ENCODE assay signal across 10 cellular contexts in the genomic region with DNA sequence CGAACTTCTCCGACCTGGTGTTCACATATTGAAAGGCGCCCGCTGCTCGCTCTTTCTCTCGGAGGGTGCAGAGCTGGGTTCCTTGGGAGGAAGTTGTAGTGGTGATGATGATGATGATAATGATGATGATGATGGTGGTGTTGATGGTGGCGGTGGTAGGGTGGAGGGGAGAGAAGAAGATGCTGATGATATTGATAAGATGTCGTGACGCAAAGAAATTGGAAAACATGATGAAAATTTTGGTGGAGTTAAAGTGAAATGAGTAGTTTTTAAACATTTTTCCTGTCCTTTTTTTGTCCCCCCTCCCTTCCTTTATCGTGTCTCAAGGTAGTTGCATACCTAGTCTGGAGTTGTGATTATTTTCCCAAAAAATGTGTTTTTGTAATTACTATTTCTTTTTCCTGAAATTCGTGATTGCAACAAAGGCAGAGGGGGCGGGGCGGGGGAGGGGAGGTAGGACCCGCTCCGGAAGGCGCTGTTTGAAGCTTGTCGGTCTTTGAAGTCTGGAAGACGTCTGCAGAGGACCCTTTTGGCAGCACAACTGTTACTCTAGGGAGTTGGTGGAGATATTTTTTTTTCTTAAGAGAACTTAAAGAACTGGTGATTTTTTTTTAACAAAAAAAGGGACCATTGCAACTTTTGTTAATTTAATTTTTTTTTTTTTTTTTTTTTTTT. TPM values are rescaled to one million over a fixed set of nuclear protein-coding genes. Genes with fewer than 3 reads are reported as not detected.
A peak's percentile ranks its signal among the peaks of the same experiment; 100 is the strongest.
DNase-seq lines count a peak whose midpoint lies in the region; FAIRE-seq and TF ChIP-seq lines count a peak whose summit lies in the region.
"Had no signal": no experiment of that assay in that cellular context is flagged by ENCODE, and none has a peak within 500 bp of the region (broad histone marks: within the 10 kb centered on the region; RNA-seq: fewer than 3 reads in every experiment).

No MANE protein-coding gene starts in this region.

- peaks cover 67% of the 10 kb centered on the region for H3K27me3 Mint-ChIP-seq in T-helper 2 cell treated with Interferon-gamma antibody and Interleukin-4, amounts not matched to agents 5 μg/mL and 100 μg/mL, for 36 hours (ENCODE audit: low read depth)

- peaks cover 5% of the 10 kb centered on the region for H3K4me1 Mint-ChIP-seq in T-helper 2 cell treated with Interferon-gamma antibody and Interleukin-4, amounts not matched to agents 5 μg/mL and 100 μg/mL, for 36 hours (ENCODE audit: low read depth)

- peaks cover 2% of the 10 kb centered on the region for H3K36me3 Mint-ChIP-seq in T-helper 2 cell treated with Interferon-gamma antibody and Interleukin-4, amounts not matched to agents 5 μg/mL and 100 μg/mL, for 36 hours (ENCODE audit: low read depth)

- peak overlapping the region; percentile 44 for H3K4me3 ChIP-seq in epithelial cell of esophagus (ENCODE audit: low read length)

- DNase-seq in T-helper 2 cell treated with Interferon-gamma antibody and Interleukin-4, amounts not matched to agents 5 μg/mL and 100 μg/mL, for 36 hours (ENCODE audit: low spot score) = no peak
- DNase-seq in T-helper 2 cell = no peak
- peak; percentile 64 for DNase-seq in NCI-H345 (lab: John Stamatoyannopoulos, UW)
- no peak for DNase-seq in epithelial cell of esophagus (ENCODE audit: low read depth)
- peak; percentile 73 for DNase-seq in retina
- DNase-seq in RCC 7860 (ENCODE audit: low spot score) = no peak
- no peak for DNase-seq in HT-29 (ENCODE audit: low spot score)
- no peak for DNase-seq in SW 1271 (lab: John Stamatoyannopoulos, UW)
- DNase-seq: NCI-H1436 had no signal

- H3K9me3 Mint-ChIP-seq in T-helper 2 cell treated with Interferon-gamma antibody and Interleukin-4, amounts not matched to agents 5 μg/mL and 100 μg/mL, for 36 hours = no peaks in the 10 kb centered on the region

- peak overlapping the region; percentile 65 for H3K27ac Mint-ChIP-seq in T-helper 2 cell treated with Interferon-gamma antibody and Interleukin-4, amounts not matched to agents 5 μg/mL and 100 μg/mL, for 36 hours

- no peak for TF ChIP-seq CTCF in epithelial cell of esophagus (IDR thresholded peaks at IDR 0.05; ENCODE audit: insufficient read depth, low read depth, low read length, missing control alignments)

- peak overlapping the region; percentile 19 for H3K4me3 Mint-ChIP-seq in T-helper 2 cell treated with Interferon-gamma antibody and Interleukin-4, amounts not matched to agents 5 μg/mL and 100 μg/mL, for 36 hours

- FAIRE-seq in RCC 7860 (lab: Jason Lieb, UNC) = no peak

RNA-seq across cellular contexts. Expression of a gene that starts 2.0 kb away (rescaled TPM):
- not detected in 2 replicates for total RNA-seq in HT-29 (2014; rRNA removed; shearing (Covaris generic))
- total RNA-seq: ascending aorta had no signal

Comparison
In these comparisons a context has a peak if more than half of its experiments do, and no peak if none do; other contexts are left out.
1. DNase-seq: peak in NCI-H345 (single experiment) and retina (single experiment); none in T-helper 2 cell treated with Interferon-gamma antibody and Interleukin-4, amounts not matched to agents 5 μg/mL and 100 μg/mL, for 36 hours (single experiment), T-helper 2 cell (0 of 5), epithelial cell of esophagus (single experiment), RCC 7860 (single experiment), HT-29 (single experiment) and SW 1271 (0 of 2).